21 cellular contexts compared by ENCODE assay signal in genomic region chr2:53452400-53452799, GRCh38.
DNase-seq lines count a peak whose midpoint lies in the region; ATAC-seq and TF ChIP-seq lines count a peak whose summit lies in the region.
"Had no signal": no experiment of that assay in that cellular context is flagged by ENCODE, and none has a peak within 500 bp of the region (broad histone marks: within the 10 kb centered on the region; RNA-seq: fewer than 3 reads in every experiment).

No MANE protein-coding gene starts in this region.

- ATAC-seq in GM18498 (IDR thresholded peaks at IDR 0.05; ENCODE audit: unreplicated experiment) (no peak), GM21390 (IDR thresholded peaks at IDR 0.05; ENCODE audit: unreplicated experiment) (no peak)
- ATAC-seq: GM12878 had no signal

- H4K20me1 ChIP-seq in neural progenitor cell (ENCODE audit: low read depth) = no peaks in the 10 kb centered on the region
- H4K20me1 ChIP-seq: BLaER1 had no signal

- DNase-seq in cardiac muscle cell (ENCODE audit: low read depth in 1 of 2, low spot score in 1 of 2) = no peak
- no peak for DNase-seq in left ventricle myocardium inferior
- peak; percentile 54 for DNase-seq in MV-4-11 (lab: John Stamatoyannopoulos, UW)
- peak; percentile 24 for DNase-seq in SW480 (ENCODE audit: low spot score)
- no peak for DNase-seq in neural progenitor cell (ENCODE audit: low spot score)
- DNase-seq in NCI-H2081 (lab: John Stamatoyannopoulos, UW) = no peak
- DNase-seq: CD4-positive, CD25-positive, alpha-beta regulatory T cell; GDM1; NCI-H1092; NCI-H1417 treated with DMSO at 0.1 percent for 48 hours; NCI-H1694 treated with DMSO at 0.1 percent for 48 hours; NCI-H2081 treated with DMSO at 0.1 percent for 48 hours; NCI-H446 treated with DMSO at 0.1 percent for 48 hours; NCI-H526; NCI-H82; RPMI8226 had no signal

- H2AFZ ChIP-seq in neural progenitor cell (replicated peaks) = peak overlapping the region; percentile 45

- no peaks in the 10 kb centered on the region for H3K27me3 ChIP-seq in cardiac muscle cell
- no peaks in the 10 kb centered on the region for H3K27me3 ChIP-seq in left ventricle myocardium inferior (ENCODE audit: low read depth)
- no peaks in the 10 kb centered on the region for H3K27me3 ChIP-seq in neural progenitor cell
- H3K27me3 ChIP-seq: BLaER1 had no signal

- no peaks in the 10 kb centered on the region for H3K36me3 ChIP-seq in cardiac muscle cell
- no peaks in the 10 kb centered on the region for H3K36me3 ChIP-seq in left ventricle myocardium inferior
- H3K36me3 ChIP-seq in neural progenitor cell = no peaks in the 10 kb centered on the region
- H3K36me3 ChIP-seq: BLaER1 had no signal

- no peaks in the 10 kb centered on the region for H3K79me2 ChIP-seq in neural progenitor cell (ENCODE audit: low read depth)

- no peak overlapping the region for H3K9ac ChIP-seq in neural progenitor cell
- H3K9ac ChIP-seq: BLaER1 had no signal

- no peak overlapping the region for H3K4me2 ChIP-seq in neural progenitor cell
- H3K4me2 ChIP-seq: BLaER1 had no signal

- TF ChIP-seq CTCF in cardiac muscle cell (IDR thresholded peaks at IDR 0.05; ENCODE audit: low read depth, low read length) (no peak), left ventricle myocardium inferior (IDR thresholded peaks at IDR 0.05; ENCODE audit: borderline replicate concordance) (no peak), neural progenitor cell (IDR thresholded peaks at IDR 0.05) (no peak)

- no peaks in the 10 kb centered on the region for H3K36me3 Mint-ChIP-seq in neural progenitor cell
- H3K36me3 Mint-ChIP-seq: CD4-positive, CD25-positive, alpha-beta regulatory T cell had no signal

- no peaks in the 10 kb centered on the region for H3F3A ChIP-seq in neural progenitor cell (ENCODE audit: low read depth)

- no peak overlapping the region for H3K4me3 Mint-ChIP-seq in neural progenitor cell
- H3K4me3 Mint-ChIP-seq: CD4-positive, CD25-positive, alpha-beta regulatory T cell; T-helper 1 cell treated with Interleukin-12 subunit alpha and Interleukin-12 subunit beta and Interleukin-4 antibody, amounts not matched to agents 30 μg/mL and 1 μg/mL, for 36 hours had no signal

- H3K4me3 ChIP-seq in cardiac muscle cell = no peak overlapping the region
- no peak overlapping the region for H3K4me3 ChIP-seq in left ventricle myocardium inferior
- H3K4me3 ChIP-seq in neural progenitor cell = no peak overlapping the region
- H3K4me3 ChIP-seq: BLaER1, GM12878 had no signal

- H3K27ac ChIP-seq in cardiac muscle cell (peak overlapping the region; percentile 56), left ventricle myocardium inferior (replicated peaks) (no peak overlapping the region), neural progenitor cell (no peak overlapping the region)
- H3K27ac ChIP-seq: BLaER1 had no signal

- peaks cover 3% of the 10 kb centered on the region for H3K9me3 Mint-ChIP-seq in neural progenitor cell
- H3K9me3 Mint-ChIP-seq: T-helper 1 cell treated with Interleukin-12 subunit alpha and Interleukin-12 subunit beta and Interleukin-4 antibody, amounts not matched to agents 30 μg/mL and 1 μg/mL, for 36 hours had no signal

- no peaks in the 10 kb centered on the region for H3K9me3 ChIP-seq in cardiac muscle cell (ENCODE audit: low read depth)
- no peaks in the 10 kb centered on the region for H3K9me3 ChIP-seq in left ventricle myocardium inferior (replicated peaks)
- no peaks in the 10 kb centered on the region for H3K9me3 ChIP-seq in neural progenitor cell (ENCODE audit: low read depth)
- H3K9me3 ChIP-seq: BLaER1 had no signal

- H3K4me1 ChIP-seq in cardiac muscle cell (ENCODE audit: low read depth) = peaks cover 14% of the 10 kb centered on the region
- peaks cover 10% of the 10 kb centered on the region for H3K4me1 ChIP-seq in left ventricle myocardium inferior
- no peaks in the 10 kb centered on the region for H3K4me1 ChIP-seq in neural progenitor cell
- H3K4me1 ChIP-seq: BLaER1 had no signal

- no peak overlapping the region for H3K27ac Mint-ChIP-seq in neural progenitor cell
- H3K27ac Mint-ChIP-seq: CD4-positive, CD25-positive, alpha-beta regulatory T cell; T-helper 1 cell treated with Interleukin-12 subunit alpha and Interleukin-12 subunit beta and Interleukin-4 antibody, amounts not matched to agents 30 μg/mL and 1 μg/mL, for 36 hours had no signal

- intact Hi-C loops in left ventricle myocardium inferior (cut with micrococcal nuclease) = no loop called here

- peaks cover 6% of the 10 kb centered on the region for H3K27me3 Mint-ChIP-seq in neural progenitor cell (ENCODE audit: insufficient read depth, low read depth)
- H3K27me3 Mint-ChIP-seq: CD4-positive, CD25-positive, alpha-beta regulatory T cell had no signal

- peaks cover 11% of the 10 kb centered on the region for H3K4me1 Mint-ChIP-seq in neural progenitor cell
- H3K4me1 Mint-ChIP-seq: CD4-positive, CD25-positive, alpha-beta regulatory T cell had no signal

Comparison
In these comparisons a context has a peak if more than half of its experiments do, and no peak if none do; other contexts are left out.
1. DNase-seq: peak in MV-4-11 (single experiment) and SW480 (single experiment); none in cardiac muscle cell (0 of 2), left ventricle myocardium inferior (single experiment), neural progenitor cell (single experiment) and NCI-H2081 (0 of 2).